29 cellular contexts compared by ENCODE assay signal in the genomic region with DNA sequence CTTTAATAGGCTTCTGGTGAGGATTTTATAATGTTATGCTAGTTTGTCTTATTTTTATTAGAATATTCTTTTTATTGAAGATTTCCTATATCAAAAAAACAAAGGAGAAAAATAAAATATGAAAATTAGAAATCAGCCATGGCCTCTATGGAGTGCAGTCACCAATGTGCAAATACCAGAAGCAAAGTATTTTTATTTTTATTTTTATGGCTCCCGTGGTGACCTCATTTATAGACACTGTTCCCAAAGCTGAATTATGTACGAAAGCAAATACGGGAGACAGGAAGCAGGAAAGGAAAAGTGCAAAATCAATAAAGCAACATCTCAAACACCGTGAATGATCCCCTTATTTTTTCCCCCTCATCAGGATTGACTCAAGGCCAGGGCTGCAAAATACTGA. TPM values are rescaled to one million over a fixed set of nuclear protein-coding genes. Genes with fewer than 3 reads are reported as not detected.
"Had no signal": no experiment of that assay in that cellular context is flagged by ENCODE, and none has a peak within 500 bp of the region (broad histone marks: within the 10 kb centered on the region; RNA-seq: fewer than 3 reads in every experiment).

No MANE protein-coding gene starts in this region.

- H3K9me3 Mint-ChIP-seq: activated T-helper 2 cell treated with anti-CD3 and anti-CD28 coated beads, Interferon-gamma antibody, Interleukin-2, Interleukin-4, amounts not matched to agents 10 μg/mL and 5 μg/mL and 100 μg/mL, durations not matched to agents 14 hours and 24 hours and 36 hours; dendritic cell treated with granulocyte-macrophage colony-stimulating factor and Interleukin-4, amounts not matched to agents 40 ng/mL and 50 ng/mL, for 4 days; neural crest cell had no signal

- H3K4me3 ChIP-seq: cardiac muscle cell, gastrocnemius medialis, prostate gland, right atrium auricular region, thyroid gland had no signal

- H3K36me3 ChIP-seq: cardiac muscle cell, gastrocnemius medialis, prostate gland, right atrium auricular region, thyroid gland had no signal

- H3K9me3 ChIP-seq: gastrocnemius medialis, prostate gland, right atrium auricular region, thyroid gland had no signal

- H3K4me3 Mint-ChIP-seq: activated CD8-positive, alpha-beta T cell treated with anti-CD3 and anti-CD28 coated beads for 36 hours; activated naive CD8-positive, alpha-beta T cell treated with anti-CD3 and anti-CD28 coated beads, Interleukin-2, amount 10 ng/mL, durations not matched to agents 7 days and 5 days; dendritic cell treated with granulocyte-macrophage colony-stimulating factor and Interleukin-4, amounts not matched to agents 40 ng/mL and 50 ng/mL, for 4 days; memory B cell; naive B cell; neural crest cell had no signal

- H3K27me3 ChIP-seq: cardiac muscle cell, gastrocnemius medialis, right atrium auricular region, thyroid gland had no signal

- ATAC-seq: activated CD8-positive, alpha-beta T cell treated with anti-CD3 and anti-CD28 coated beads for 36 hours; esophagus mucosa; gastrocnemius medialis had no signal

- H3K4me1 ChIP-seq: prostate gland, right atrium auricular region, thyroid gland had no signal

- FAIRE-seq: urothelium cell line had no signal

- H3K36me3 Mint-ChIP-seq: activated naive CD8-positive, alpha-beta T cell treated with anti-CD3 and anti-CD28 coated beads, Interleukin-2, amount 10 ng/mL, durations not matched to agents 7 days and 5 days had no signal

- H3K27ac Mint-ChIP-seq: activated CD8-positive, alpha-beta T cell treated with anti-CD3 and anti-CD28 coated beads for 36 hours; activated naive CD8-positive, alpha-beta T cell treated with anti-CD3 and anti-CD28 coated beads, Interleukin-2, amount 10 ng/mL, durations not matched to agents 7 days and 5 days; activated T-helper 2 cell treated with anti-CD3 and anti-CD28 coated beads, Interferon-gamma antibody, Interleukin-2, Interleukin-4, amounts not matched to agents 10 μg/mL and 5 μg/mL and 100 μg/mL, durations not matched to agents 14 hours and 24 hours and 36 hours; dendritic cell treated with granulocyte-macrophage colony-stimulating factor and Interleukin-4, amounts not matched to agents 40 ng/mL and 50 ng/mL, for 4 days; memory B cell; naive B cell had no signal

- DNase-seq: activated CD4-positive, alpha-beta T cell treated with anti-CD3 and anti-CD28 coated beads for 48 hours; activated CD4-positive, CD25-positive, alpha-beta regulatory T cell; activated CD8-positive, alpha-beta T cell treated with anti-CD3 and anti-CD28 coated beads for 36 hours; activated naive CD4-positive, alpha-beta T cell treated with Interleukin-2 at 50 U/mL for 16 hours; activated naive CD8-positive, alpha-beta T cell treated with anti-CD3 and anti-CD28 coated beads, Interleukin-2, amount 10 ng/mL, durations not matched to agents 7 days and 5 days; activated T-cell treated with anti-CD3 and anti-CD28 coated beads, Interleukin-2, amount 50 U/mL, for 1 hour; amygdala; effector CD8-positive, alpha-beta T cell; gastrocnemius medialis; head of caudate nucleus; kidney glomerular epithelial cell; naive B cell; stimulated activated CD4-positive, alpha-beta T cell treated with anti-CD3 and anti-CD28 coated beads, Interleukin-2, amount 100 ng/mL, for 24 hours; stimulated activated naive CD4-positive, alpha-beta T cell treated with Interleukin-2 at 50 U/mL for 16 hours; thyroid gland had no signal

- H3K27me3 Mint-ChIP-seq: dendritic cell treated with granulocyte-macrophage colony-stimulating factor and Interleukin-4, amounts not matched to agents 40 ng/mL and 50 ng/mL, for 4 days had no signal

- H3K4me1 Mint-ChIP-seq: activated naive CD8-positive, alpha-beta T cell treated with anti-CD3 and anti-CD28 coated beads, Interleukin-2, amount 10 ng/mL, durations not matched to agents 7 days and 5 days; memory B cell; naive B cell; neural crest cell had no signal

- H3K27ac ChIP-seq: cardiac muscle cell, gastrocnemius medialis, prostate gland, right atrium auricular region, thyroid gland had no signal

RNA-seq across cellular contexts. Expression of a gene that starts 35.1 kb away (rescaled TPM):
- total RNA-seq: activated CD8-positive, alpha-beta T cell treated with anti-CD3 and anti-CD28 coated beads for 36 hours; activated naive CD8-positive, alpha-beta T cell treated with anti-CD3 and anti-CD28 coated beads, Interleukin-2, amount 10 ng/mL, durations not matched to agents 7 days and 5 days; activated T-helper 2 cell treated with anti-CD3 and anti-CD28 coated beads, Interferon-gamma antibody, Interleukin-2, Interleukin-4, amounts not matched to agents 10 μg/mL and 5 μg/mL and 100 μg/mL, durations not matched to agents 14 hours and 24 hours and 36 hours; cardiac muscle cell; chondrocyte; esophagus mucosa; gastrocnemius medialis; liver; neural crest cell; omental fat pad; right atrium auricular region; skeletal muscle tissue; subcutaneous adipose tissue had no signal
